In the genomic region with DNA sequence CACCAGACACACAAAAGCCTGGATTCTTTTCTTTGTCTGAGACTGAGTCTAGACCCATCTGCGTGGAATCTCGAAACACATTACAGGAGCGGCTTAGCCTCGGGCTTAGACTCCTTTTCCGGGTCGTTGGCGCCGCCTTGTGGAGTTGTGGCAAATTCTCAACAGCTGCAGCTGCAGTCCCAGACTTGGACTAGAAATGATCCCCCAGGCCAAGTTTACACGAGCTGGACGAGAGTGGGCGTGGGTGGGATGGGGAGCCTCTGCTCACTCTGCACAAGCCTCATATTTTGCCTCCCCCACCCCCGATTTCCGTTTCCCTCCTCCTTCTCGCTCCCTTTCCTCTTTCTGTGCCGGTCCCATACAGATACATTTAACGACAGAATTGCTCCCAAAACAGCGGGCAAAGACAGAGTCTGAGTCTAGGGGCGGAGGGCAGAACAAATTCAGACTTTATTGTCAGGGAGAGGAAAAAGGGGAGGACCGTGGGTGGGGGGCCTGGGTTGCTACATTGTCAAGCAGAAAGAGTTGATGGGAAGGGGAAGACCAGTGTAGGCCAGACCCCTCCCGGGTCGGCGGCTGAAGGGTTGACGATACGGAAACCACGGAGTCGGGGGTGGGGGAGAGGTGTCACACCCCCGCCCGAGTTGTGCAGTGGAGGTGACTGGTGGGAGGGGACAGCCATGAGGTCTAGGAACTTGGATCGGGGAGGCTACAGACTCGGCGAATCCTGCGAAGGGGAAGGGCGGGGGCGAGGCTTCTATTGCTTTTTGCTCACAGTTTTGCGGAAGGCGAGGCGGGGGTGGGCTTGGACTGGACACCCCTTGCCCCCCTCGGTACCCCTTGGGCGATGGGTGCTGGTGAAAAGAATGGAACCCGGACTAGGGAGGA, we compare ENCODE assay signal across 8 cellular contexts. TPM values are rescaled to one million over a fixed set of nuclear protein-coding genes. Genes with fewer than 3 reads are reported as not detected.
A peak's percentile ranks its signal among the peaks of the same experiment; 100 is the strongest.
DNase-seq lines count a peak whose midpoint lies in the region; ATAC-seq and TF ChIP-seq lines count a peak whose summit lies in the region.

No MANE protein-coding gene starts in this region.

- intact Hi-C loops in testis (cut with DNase I; ENCODE audit: low total_unique reads) = loop anchor here (10.0 kb wide), 1 partner anchor 84 kb away; the partner anchor contains the start of genes CBX5 and HNRNPA1

- H3K4me3 ChIP-seq in DND-41 (ENCODE audit: low read depth in 1 of 2, low read length in 2 of 2) (peak overlapping the region in 1 of 2 experiments; percentile 42; a peak in 2 of 4 replicates), SJSA1 (no peak overlapping the region), testis (peak overlapping the region; percentile 37 to 58)

- peak overlapping the region; percentile 45 for H3K9ac ChIP-seq in DND-41 (ENCODE audit: low read depth, low read length)

- peak overlapping the region; percentile 61 for H3K4me2 ChIP-seq in DND-41 (ENCODE audit: insufficient read depth, low read length)

- TF ChIP-seq CTCF in DND-41 (IDR thresholded peaks at IDR 0.05; ENCODE audit: borderline replicate concordance, extremely low read depth, low read length, poor library complexity, severe bottlenecking) (peak; percentile 96), osteocyte (IDR thresholded peaks at IDR 0.05) (peak; percentile 86), testis (IDR thresholded peaks at IDR 0.05) (peak; percentile 70 to 85 (median 71))

- no peaks in the 10 kb centered on the region for H3K9me3 ChIP-seq in DND-41 (ENCODE audit: insufficient read depth, low read length, severe bottlenecking)
- no peaks in the 10 kb centered on the region for H3K9me3 ChIP-seq in SJSA1 (replicated peaks)
- no peaks in the 10 kb centered on the region for H3K9me3 ChIP-seq in testis

- peak; percentile 91 for DNase-seq in DND-41
- DNase-seq in M059J (ENCODE audit: low read depth) = peak; percentile 84
- DNase-seq in SJSA1 (ENCODE audit: low read depth in 1 of 2, low spot score in 2 of 2) = peak; percentile 63 to 87
- DNase-seq in activated naive CD4-positive, alpha-beta T cell (lab: John Stamatoyannopoulos, UW) = peak; percentile 75 to 91 (median 84)
- peak; percentile 71 for DNase-seq in glomerular endothelial cell (ENCODE audit: extremely low read depth, low read depth, low spot score)
- peak; percentile 95 for DNase-seq in osteocyte (ENCODE audit: extremely low spot score, unreplicated experiment)
- DNase-seq in testis = peak; percentile 93

- no peaks in the 10 kb centered on the region for H4K20me1 ChIP-seq in DND-41 (ENCODE audit: insufficient read depth, low read length)

- WGBS in testis, 2 donors = 1 to 8% methylated on average over 37 to 40 of the region's 40 CpGs

- H3K27ac ChIP-seq in DND-41 (ENCODE audit: low read length) (peak overlapping the region; percentile 33; the same call in 1 of the 2 replicates), SJSA1 (no peak overlapping the region), testis (peak overlapping the region; percentile 40 to 82)

- ATAC-seq in DND-41 (ENCODE audit: insufficient read depth, low read depth) (peak; percentile 99), GM21825 (IDR thresholded peaks at IDR 0.05; ENCODE audit: unreplicated experiment) (peak; percentile 63)

- H3K27ac Mint-ChIP-seq in osteocyte (ENCODE audit: unreplicated experiment) = peak overlapping the region; percentile 68

- H3K9me3 Mint-ChIP-seq in osteocyte (ENCODE audit: unreplicated experiment) = no peaks in the 10 kb centered on the region

- no peak for TF ChIP-seq POLR2A in testis (IDR thresholded peaks at IDR 0.05)

- no peaks in the 10 kb centered on the region for H3K36me3 Mint-ChIP-seq in osteocyte (ENCODE audit: unreplicated experiment)

- H3K27me3 Mint-ChIP-seq in osteocyte (ENCODE audit: unreplicated experiment) = no peaks in the 10 kb centered on the region

- H2AFZ ChIP-seq in DND-41 (ENCODE audit: low read depth, low read length) = peak overlapping the region; percentile 76

- H3K4me1 ChIP-seq in DND-41 (ENCODE audit: insufficient read depth, low read length) = peaks cover 19% of the 10 kb centered on the region
- peaks cover 18% of the 10 kb centered on the region for H3K4me1 ChIP-seq in SJSA1 (replicated peaks)
- peaks cover 34% of the 10 kb centered on the region for H3K4me1 ChIP-seq in testis

- H3K36me3 ChIP-seq in DND-41 (ENCODE audit: insufficient read depth, low read length) (no peaks in the 10 kb centered on the region), SJSA1 (no peaks in the 10 kb centered on the region), testis (ENCODE audit: low read depth, missing control alignments) (no peaks in the 10 kb centered on the region)

- H3K79me2 ChIP-seq in DND-41 (ENCODE audit: insufficient read depth, low read length) = no peaks in the 10 kb centered on the region

- peaks cover 55% of the 10 kb centered on the region for H3K4me1 Mint-ChIP-seq in osteocyte (ENCODE audit: unreplicated experiment)

- H3K4me3 Mint-ChIP-seq in osteocyte (ENCODE audit: unreplicated experiment) = peak overlapping the region; percentile 62

- H3K27me3 ChIP-seq in DND-41 (ENCODE audit: insufficient read depth, low read length, poor library complexity) = no peaks in the 10 kb centered on the region
- H3K27me3 ChIP-seq in SJSA1 (replicated peaks) = no peaks in the 10 kb centered on the region
- H3K27me3 ChIP-seq in testis = no peaks in the 10 kb centered on the region

RNA-seq across cellular contexts. Expression of gene GPR84, which starts 4.7 kb away (rescaled TPM):
- total RNA-seq in M059J (2014; rRNA removed; shearing (Covaris generic)) = not detected in 2 replicates
- not detected in 2 replicates for total RNA-seq in SJSA1 (2014; rRNA removed; shearing (Covaris generic))
- not detected in 2 replicates for total RNA-seq in glomerular endothelial cell
- not detected in 2 replicates for total RNA-seq in osteocyte
- under 1 TPM in 1 of 2 donors, not detected in 1; 0.43 TPM for total RNA-seq in testis
- polyA plus RNA-seq in testis (ENCODE audit: insufficient read depth, low read depth, low replicate concordance) = 0.58 TPM

RNA-seq across cellular contexts. Expression of gene ZNF385A, which starts 15.6 kb away (rescaled TPM):
- 0.71 and 4.6 TPM in 2 replicates for total RNA-seq in M059J (2014; rRNA removed; shearing (Covaris generic))
- total RNA-seq in SJSA1 (2014; rRNA removed; shearing (Covaris generic)) = 0.31 and 0.42 TPM in 2 replicates
- total RNA-seq in glomerular endothelial cell (5.6 and 6.0 TPM in 2 replicates), osteocyte (12.3 and 12.7 TPM in 2 replicates), testis (1 to 10 TPM; 3.5 to 5.6 TPM)
- polyA plus RNA-seq in testis (ENCODE audit: insufficient read depth, low read depth, low replicate concordance) = 10.9 TPM

RNA-seq across cellular contexts. Expression of gene COPZ1, which starts 44.0 kb away (rescaled TPM):
- total RNA-seq in M059J (2014; rRNA removed; shearing (Covaris generic)) = 186 and 191 TPM in 2 replicates
- total RNA-seq in SJSA1 (2014; rRNA removed; shearing (Covaris generic)) = 106 and 191 TPM in 2 replicates
- 115 and 194 TPM in 2 replicates for total RNA-seq in glomerular endothelial cell
- total RNA-seq in osteocyte = 126 and 136 TPM in 2 replicates
- 10 to 100 TPM; 45.9 to 63.9 TPM for total RNA-seq in testis
- polyA plus RNA-seq in testis (ENCODE audit: insufficient read depth, low read depth, low replicate concordance) = 123 TPM

RNA-seq across cellular contexts. Expression of gene ITGA5, which starts 50.1 kb away (rescaled TPM):
- 419 and 625 TPM in 2 replicates for total RNA-seq in M059J (2014; rRNA removed; shearing (Covaris generic))
- total RNA-seq in SJSA1 (2014; rRNA removed; shearing (Covaris generic)) = 78.9 and 99.4 TPM in 2 replicates
- 786 and 1,054 TPM in 2 replicates for total RNA-seq in glomerular endothelial cell
- total RNA-seq in osteocyte = 98.4 and 100 TPM in 2 replicates
- 10 to 100 TPM in 1 of 2 donors, 1 to 10 TPM in 1; 9.0 to 10.7 TPM for total RNA-seq in testis
- polyA plus RNA-seq in testis (ENCODE audit: insufficient read depth, low read depth, low replicate concordance) = 16.3 TPM
